Comparison of ENCODE assay signal across 8 cellular contexts in genomic region chr16:75252049-75252864, GRCh38. TPM values are rescaled to one million over a fixed set of nuclear protein-coding genes. Genes with fewer than 3 reads are reported as not detected.
A peak's percentile ranks its signal among the peaks of the same experiment; 100 is the strongest.
DNase-seq lines count a peak whose midpoint lies in the region; ATAC-seq and TF ChIP-seq lines count a peak whose summit lies in the region.

No MANE protein-coding gene starts in this region.

- peaks cover 0 to 3% of the 10 kb centered on the region in 2 experiments for H3K36me3 ChIP-seq in SK-N-SH (replicated peaks in 1 of 2; ENCODE audit: control insufficient read depth in 1 of 2, insufficient read depth in 2 of 2, low read length in 1 of 2)
- H3K36me3 ChIP-seq in mammary epithelial cell (ENCODE audit: insufficient read depth, low read length) = no peaks in the 10 kb centered on the region
- no peaks in the 10 kb centered on the region for H3K36me3 ChIP-seq in lower lobe of right lung
- H3K36me3 ChIP-seq in testis (ENCODE audit: low read depth, missing control alignments) = no peaks in the 10 kb centered on the region

- no peaks in the 10 kb centered on the region for H3K9me3 ChIP-seq in SK-N-SH
- no peaks in the 10 kb centered on the region for H3K9me3 ChIP-seq in mammary epithelial cell (replicated peaks; ENCODE audit: insufficient read depth, low read length)
- no peaks in the 10 kb centered on the region for H3K9me3 ChIP-seq in lower lobe of right lung
- no peaks in the 10 kb centered on the region for H3K9me3 ChIP-seq in testis

- peak overlapping the region; percentile 86 to 88 for H3K27ac ChIP-seq in SK-N-SH (ENCODE audit: low read depth in 2 of 2, low read length in 1 of 2)
- H3K27ac ChIP-seq in mammary epithelial cell (ENCODE audit: insufficient read depth, low read depth, low read length) = peak overlapping the region; percentile 33
- H3K27ac ChIP-seq in lower lobe of right lung = peak overlapping the region; percentile 79
- peak overlapping the region; percentile 72 to 90 for H3K27ac ChIP-seq in testis

- TF ChIP-seq EP300 in SK-N-SH (IDR thresholded peaks at IDR 0.05; ENCODE audit: borderline replicate concordance in 1 of 2, low read depth in 1 of 2, low read length in 1 of 2) = no peak

- intact Hi-C loops in mammary epithelial cell (cut with micrococcal nuclease) = no loop called here
- intact Hi-C loops in lower lobe of right lung (cut with DNase I) = no loop called here
- intact Hi-C loops in testis (cut with DNase I; ENCODE audit: low total_unique reads) = no loop called here

- BruUV-seq in mammary epithelial cell (replicated peaks; lab: Mats Ljungman, UMichigan) = no TSS peak

- in situ Hi-C loops in mammary epithelial cell (cut with MboI; ENCODE audit: low sequenced_read_pairs in 2 of 2) = no loop called here

- ATAC-seq in SK-N-SH treated with all-trans-retinoic acid at 6 μM for 48 hours (no peak), lower lobe of right lung (no peak), HG02759 (IDR thresholded peaks at IDR 0.05; ENCODE audit: unreplicated experiment) (no peak), GM18520 (IDR thresholded peaks at IDR 0.05; ENCODE audit: unreplicated experiment) (no peak)

- 85% methylated on average over 15 of the region's 24 CpGs for WGBS in SK-N-SH (ENCODE audit: low lambda C conversion rate)
- 41% methylated on average over 19 of the region's 24 CpGs for WGBS in mammary epithelial cell (ENCODE audit: low coverage, missing lambda C conversion rate)
- 40 to 45% methylated on average over 13 to 24 of the region's 24 CpGs for WGBS in testis, 2 donors

- H3K4me2 ChIP-seq in SK-N-SH (peak overlapping the region; percentile 60), mammary epithelial cell (ENCODE audit: insufficient read depth, low read depth, low read length) (peak overlapping the region; percentile 83)

- H3K4me1 ChIP-seq in SK-N-SH (ENCODE audit: control insufficient read depth in 1 of 2, insufficient read depth in 2 of 2, low read depth in 1 of 2, low read length in 1 of 2) = peaks cover 73 to 74% of the 10 kb centered on the region in 2 experiments; a peak in 3 of 4 replicates
- H3K4me1 ChIP-seq in mammary epithelial cell (ENCODE audit: insufficient read depth, low read length) = peaks cover 81% of the 10 kb centered on the region
- H3K4me1 ChIP-seq in lower lobe of right lung = peaks cover 91% of the 10 kb centered on the region
- peaks cover 86% of the 10 kb centered on the region for H3K4me1 ChIP-seq in testis

- H3K4me3 ChIP-seq in SK-N-SH (ENCODE audit: low read depth in 2 of 2, low read length in 1 of 2) = peak overlapping the region in 1 of 2 experiments; percentile 6; a peak in 1 of 4 replicates
- peak overlapping the region in 2 of 3 experiments; percentile 3 to 30 for H3K4me3 ChIP-seq in mammary epithelial cell (replicated peaks in 1 of 3; ENCODE audit: insufficient read depth in 1 of 3, low read depth in 2 of 3, low read length in 3 of 3)
- H3K4me3 ChIP-seq in lower lobe of right lung = peak overlapping the region; percentile 83
- H3K4me3 ChIP-seq in testis = peak overlapping the region; percentile 78 to 91

- TF ChIP-seq POLR2A in testis (IDR thresholded peaks at IDR 0.05) = no peak

- H3K9ac ChIP-seq in SK-N-SH = peak overlapping the region; percentile 47; the same call in 1 of the 2 replicates
- H3K9ac ChIP-seq in mammary epithelial cell (ENCODE audit: insufficient read depth, low read length) = no peak overlapping the region

- peaks cover 31% of the 10 kb centered on the region for H3F3A ChIP-seq in SK-N-SH (replicated peaks; ENCODE audit: insufficient read depth)

- no peak for TF ChIP-seq RAD21 in SK-N-SH (IDR thresholded peaks at IDR 0.05; ENCODE audit: low read length)

- dilution Hi-C loops in mammary epithelial cell (cut with HindIII; ENCODE audit: low sequenced_read_pairs) = no loop called here

- POLR2A ChIA-PET in SK-N-SH (lab: Yijun Ruan, JAX) = no interaction called here

- DNase-seq in SK-N-SH (no peak), mammary epithelial cell (no peak), lower lobe of right lung (no peak), testis (peak; percentile 14), SW 1271 (lab: John Stamatoyannopoulos, UW) (no peak)

- TF ChIP-seq CTCF in SK-N-SH (IDR thresholded peaks at IDR 0.05) = no peak
- no peak for TF ChIP-seq CTCF in mammary epithelial cell (conservative IDR thresholded peaks at IDR 0.05 in 1 of 2, IDR thresholded peaks at IDR 0.05 in 1 of 2; ENCODE audit: extremely low read depth in 1 of 2, insufficient read depth in 1 of 2, low read depth in 1 of 2, low read length in 2 of 2)
- TF ChIP-seq CTCF in lower lobe of right lung (IDR thresholded peaks at IDR 0.05) = no peak
- TF ChIP-seq CTCF in testis (IDR thresholded peaks at IDR 0.05) = no peak

- CTCF ChIA-PET in SK-N-SH (lab: Yijun Ruan, JAX) (interaction anchor here (2.5 kb wide), 1 partner anchor 18 kb away, joined by 10 read pairs; no protein-coding TSS in a partner anchor), mammary epithelial cell (lab: Charles Lee; ENCODE audit: low non-redundant PET) (interaction anchor here (0.5 to 0.7 kb wide), 2 partner anchors 16 to 53 kb away, joined by 4 to 5 read pairs; no protein-coding TSS in a partner anchor)

- no peaks in the 10 kb centered on the region for H3K9me2 ChIP-seq in SK-N-SH

- H2AFZ ChIP-seq in SK-N-SH (ENCODE audit: low read depth) (no peak overlapping the region), mammary epithelial cell (ENCODE audit: low read depth, low read length) (peak overlapping the region; percentile 6)

- H4K20me1 ChIP-seq in SK-N-SH (ENCODE audit: insufficient read depth) = peaks cover 92% of the 10 kb centered on the region
- H4K20me1 ChIP-seq in mammary epithelial cell (ENCODE audit: insufficient read depth, low read length) = peaks cover 3% of the 10 kb centered on the region

- H3K27me3 ChIP-seq in SK-N-SH (ENCODE audit: insufficient read depth) = no peaks in the 10 kb centered on the region
- no peaks in the 10 kb centered on the region for H3K27me3 ChIP-seq in mammary epithelial cell (ENCODE audit: insufficient read depth, low read length)
- H3K27me3 ChIP-seq in lower lobe of right lung (ENCODE audit: low read depth) = no peaks in the 10 kb centered on the region
- no peaks in the 10 kb centered on the region for H3K27me3 ChIP-seq in testis

- peaks cover 96% of the 10 kb centered on the region for H3K79me2 ChIP-seq in SK-N-SH (ENCODE audit: insufficient read depth)
- peaks cover 96% of the 10 kb centered on the region for H3K79me2 ChIP-seq in mammary epithelial cell (ENCODE audit: insufficient read depth, low read length)

TF ChIP-seq in SK-N-SH, 30 proteins besides CTCF, POLR2A, EP300 and RAD21 (continues in another document):
- TF ChIP-seq, protein P1, sequence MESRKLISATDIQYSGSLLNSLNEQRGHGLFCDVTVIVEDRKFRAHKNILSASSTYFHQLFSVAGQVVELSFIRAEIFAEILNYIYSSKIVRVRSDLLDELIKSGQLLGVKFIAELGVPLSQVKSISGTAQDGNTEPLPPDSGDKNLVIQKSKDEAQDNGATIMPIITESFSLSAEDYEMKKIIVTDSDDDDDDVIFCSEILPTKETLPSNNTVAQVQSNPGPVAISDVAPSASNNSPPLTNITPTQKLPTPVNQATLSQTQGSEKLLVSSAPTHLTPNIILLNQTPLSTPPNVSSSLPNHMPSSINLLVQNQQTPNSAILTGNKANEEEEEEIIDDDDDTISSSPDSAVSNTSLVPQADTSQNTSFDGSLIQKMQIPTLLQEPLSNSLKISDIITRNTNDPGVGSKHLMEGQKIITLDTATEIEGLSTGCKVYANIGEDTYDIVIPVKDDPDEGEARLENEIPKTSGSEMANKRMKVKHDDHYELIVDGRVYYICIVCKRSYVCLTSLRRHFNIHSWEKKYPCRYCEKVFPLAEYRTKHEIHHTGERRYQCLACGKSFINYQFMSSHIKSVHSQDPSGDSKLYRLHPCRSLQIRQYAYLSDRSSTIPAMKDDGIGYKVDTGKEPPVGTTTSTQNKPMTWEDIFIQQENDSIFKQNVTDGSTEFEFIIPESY (IDR thresholded peaks at IDR 0.05; ENCODE audit: borderline replicate concordance, low read depth) = no peak

TF ChIP-seq in SK-N-SH treated with all-trans-retinoic acid at 6 μM for 48 hours, 23 proteins besides CTCF, POLR2A, EP300 and RAD21:
- no peak for TF ChIP-seq ISL1 (CRISPR knock-in tag; IDR thresholded peaks at IDR 0.05)

RNA-seq across cellular contexts. Expression of gene BCAR1, which starts 0.8 kb away (rescaled TPM):
- 29.2 and 45.1 TPM in 2 replicates for polyA plus RNA-seq in SK-N-SH (2012; rRNA removed)
- 18.4 and 30.6 TPM in 2 replicates for polyA plus RNA-seq in SK-N-SH (2012; cell fraction: cytosol; rRNA removed)
- 120 and 189 TPM in 2 replicates for polyA plus RNA-seq in SK-N-SH (2012; cell fraction: nucleus; rRNA removed)
- 100 to 1,000 TPM in 1 of 2 donors, 10 to 100 TPM in 1; 58.0 to 103 TPM for total RNA-seq in mammary epithelial cell
- polyA plus RNA-seq in mammary epithelial cell = 46.8 TPM
- polyA minus RNA-seq in mammary epithelial cell = 19.5 TPM
- total RNA-seq in lower lobe of right lung = 65.1 TPM
- total RNA-seq in testis = 100 to 1,000 TPM; 139 to 201 TPM
- polyA plus RNA-seq in testis (ENCODE audit: insufficient read depth, low read depth, low replicate concordance) = 83.8 TPM

RNA-seq across cellular contexts. Expression of gene CTRB1, which starts 33.5 kb away (rescaled TPM):
- polyA plus RNA-seq in SK-N-SH (2012; rRNA removed) (not detected in 2 replicates), mammary epithelial cell (not detected), testis (ENCODE audit: insufficient read depth, low read depth, low replicate concordance) (not detected)
- polyA plus RNA-seq in SK-N-SH (2012; cell fraction: cytosol; rRNA removed) = not detected in 2 replicates
- polyA plus RNA-seq in SK-N-SH (2012; cell fraction: nucleus; rRNA removed) = not detected in 2 replicates
- total RNA-seq in mammary epithelial cell (not detected), lower lobe of right lung (not detected), testis (1 to 10 TPM in 1 of 2 donors, not detected in 1; 1.2 TPM)
- not detected for polyA minus RNA-seq in mammary epithelial cell

RNA-seq across cellular contexts. Expression of gene CTRB2, which starts 45.3 kb away (rescaled TPM):
- polyA plus RNA-seq in SK-N-SH (2012; rRNA removed) (not detected in 2 replicates), mammary epithelial cell (not detected), testis (ENCODE audit: insufficient read depth, low read depth, low replicate concordance) (0.69 TPM)
- polyA plus RNA-seq in SK-N-SH (2012; cell fraction: cytosol; rRNA removed) = not detected in 2 replicates
- polyA plus RNA-seq in SK-N-SH (2012; cell fraction: nucleus; rRNA removed) = 0.04 TPM in 1 of 2 replicates, not detected in the other
- total RNA-seq in mammary epithelial cell (not detected), lower lobe of right lung (0.44 TPM), testis (1 to 10 TPM in 1 of 2 donors, under 1 TPM in 1; 0.63 to 1.1 TPM)
- polyA minus RNA-seq in mammary epithelial cell = not detected

Comparison
In these comparisons a context has a peak if more than half of its experiments do, and no peak if none do; other contexts are left out.
1. H3K27ac ChIP-seq: peak in every context shown above with its lines; median percentile 87 in SK-N-SH; 81 in testis; 79 in lower lobe of right lung; 33 in mammary epithelial cell.